1 cellular context compared by ENCODE assay signal in genomic region chr2:222504714-222505113, GRCh38.
A peak's percentile ranks its signal among the peaks of the same experiment; 100 is the strongest.
TF ChIP-seq lines count a peak whose summit lies in the region.

No MANE protein-coding gene starts in this region.

TF ChIP-seq in GM12878, 131 proteins besides CTCF, POLR2A, EP300 and RAD21 (continued from another document):
- TF ChIP-seq ATF2 (IDR thresholded peaks at IDR 0.05; ENCODE audit: low read length) (no peak), IRF4 (IDR thresholded peaks at IDR 0.05; ENCODE audit: low read depth, low read length) (peak; percentile 8; the same call in 1 of the 2 replicates), SMARCA5 (IDR thresholded peaks at IDR 0.05) (0 out of 2 replicates have a peak, but pooled peaks have one; percentile 18), ZBED1 (IDR thresholded peaks at IDR 0.05; ENCODE audit: borderline replicate concordance) (0 out of 2 replicates have a peak, but pooled peaks have one; percentile 20)
